15 cellular contexts compared by ENCODE assay signal in the genomic region with DNA sequence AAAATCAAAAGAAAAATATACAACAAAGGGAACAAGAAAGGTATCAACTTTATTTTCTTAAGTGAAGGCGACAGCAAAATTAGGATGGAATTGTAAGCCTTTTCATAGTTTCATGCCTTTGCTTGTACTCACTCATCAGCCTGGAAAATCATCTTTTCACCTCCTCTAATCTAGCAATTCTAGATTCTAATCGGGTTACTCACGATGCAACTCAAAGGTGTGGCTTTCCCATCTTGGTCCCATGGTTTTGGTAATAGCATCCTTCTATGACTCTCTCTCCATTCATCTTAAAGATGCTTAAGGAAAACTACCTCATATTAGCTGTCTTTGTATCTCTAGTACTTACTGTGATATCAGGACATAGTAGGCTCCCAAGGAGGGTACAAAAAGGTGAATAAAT. TPM values are rescaled to one million over a fixed set of nuclear protein-coding genes. Genes with fewer than 3 reads are reported as not detected.
DNase-seq lines count a peak whose midpoint lies in the region; ATAC-seq, FAIRE-seq and TF ChIP-seq lines count a peak whose summit lies in the region.
"Had no signal": no experiment of that assay in that cellular context is flagged by ENCODE, and none has a peak within 500 bp of the region (broad histone marks: within the 10 kb centered on the region; RNA-seq: fewer than 3 reads in every experiment).

No MANE protein-coding gene starts in this region.

- H3K4me1 ChIP-seq in RWPE2 (ENCODE audit: insufficient read depth, poor library complexity, severe bottlenecking) (peaks cover 3% of the 10 kb centered on the region), foreskin keratinocyte (peaks cover 8% of the 10 kb centered on the region), transverse colon (no peaks in the 10 kb centered on the region)
- H3K4me1 ChIP-seq: BLaER1, Caco-2 had no signal

- peak; percentile 24 for FAIRE-seq in GM12892 (lab: Jason Lieb, UNC)
- FAIRE-seq: GM18507 had no signal

- no peak for DNase-seq in GM12892 (ENCODE audit: insufficient read length)
- DNase-seq in RWPE2 (ENCODE audit: low spot score) = no peak
- peak; percentile 88 to 94 for DNase-seq in foreskin keratinocyte
- no peak for DNase-seq in activated T-cell treated with anti-CD3 and anti-CD28 coated beads, Interleukin-2, amount 50 U/mL, for 72 hours
- no peak for DNase-seq in transverse colon
- DNase-seq in HK-2 (ENCODE audit: unreplicated experiment) = no peak
- DNase-seq: AML-193; Caco-2; CD8-positive, alpha-beta memory T cell; DMS53; GM23248; H7 had no signal

- H3K9me3 Mint-ChIP-seq in activated T-cell treated with anti-CD3 and anti-CD28 coated beads, Interleukin-2, amount 50 U/mL, for 72 hours = peaks cover 0 to 2% of the 10 kb centered on the region in 2 donors

- no peak overlapping the region for H3K4me3 Mint-ChIP-seq in activated T-cell treated with anti-CD3 and anti-CD28 coated beads, Interleukin-2, amount 50 U/mL, for 72 hours
- H3K4me3 Mint-ChIP-seq: CD8-positive, alpha-beta memory T cell had no signal

- H3K36me3 Mint-ChIP-seq in activated T-cell treated with anti-CD3 and anti-CD28 coated beads, Interleukin-2, amount 50 U/mL, for 72 hours (ENCODE audit: insufficient read depth in 2 of 2) = no peaks in the 10 kb centered on the region
- H3K36me3 Mint-ChIP-seq: CD8-positive, alpha-beta memory T cell had no signal

- WGBS in transverse colon (ENCODE audit: low coverage in 1 of 2), 2 donors = 86 to 89% methylated on average over 3 of the region's 3 CpGs

- TF ChIP-seq CTCF in RWPE2 (IDR thresholded peaks at IDR 0.05; ENCODE audit: poor library complexity, severe bottlenecking) = no peak
- no peak for TF ChIP-seq CTCF in foreskin keratinocyte (conservative IDR thresholded peaks at IDR 0.05)
- TF ChIP-seq CTCF in transverse colon (IDR thresholded peaks at IDR 0.05) = no peak

- intact Hi-C loops in transverse colon (cut with DNase I; ENCODE audit: low total_unique reads) = no loop called here

- H3K27ac ChIP-seq in RWPE2 (ENCODE audit: poor library complexity, severe bottlenecking) = no peak overlapping the region
- peak overlapping the region; percentile 2 for H3K27ac ChIP-seq in foreskin keratinocyte
- no peak overlapping the region for H3K27ac ChIP-seq in transverse colon
- H3K27ac ChIP-seq: BLaER1, GM23248 had no signal

- TF ChIP-seq EP300 in transverse colon (IDR thresholded peaks at IDR 0.05; ENCODE audit: low read depth) = no peak

- ATAC-seq in RWPE2 (ENCODE audit: low read depth) (peak; percentile 64; the same call in 2 of the 3 replicates), foreskin keratinocyte (peak; percentile 95)
- no peak for ATAC-seq in activated T-cell treated with anti-CD3 and anti-CD28 coated beads, Interleukin-2, amount 50 U/mL, for 72 hours (replicated peaks in 1 of 2)

- no peaks in the 10 kb centered on the region for H3K27me3 Mint-ChIP-seq in activated T-cell treated with anti-CD3 and anti-CD28 coated beads, Interleukin-2, amount 50 U/mL, for 72 hours (ENCODE audit: low read depth)
- H3K27me3 Mint-ChIP-seq: CD8-positive, alpha-beta memory T cell had no signal

- H3K4me3 ChIP-seq in RWPE2 (ENCODE audit: severe bottlenecking) (no peak overlapping the region), transverse colon (no peak overlapping the region)
- H3K4me3 ChIP-seq: BLaER1, GM23248 had no signal

- H3K36me3 ChIP-seq in RWPE2 (ENCODE audit: low read depth) (no peaks in the 10 kb centered on the region), transverse colon (no peaks in the 10 kb centered on the region)
- H3K36me3 ChIP-seq: BLaER1 had no signal

- no peaks in the 10 kb centered on the region for H3K4me1 Mint-ChIP-seq in activated T-cell treated with anti-CD3 and anti-CD28 coated beads, Interleukin-2, amount 50 U/mL, for 72 hours (ENCODE audit: low read depth)
- H3K4me1 Mint-ChIP-seq: CD8-positive, alpha-beta memory T cell had no signal

- no peaks in the 10 kb centered on the region for H3K27me3 ChIP-seq in RWPE2 (ENCODE audit: insufficient read depth, poor library complexity, severe bottlenecking)
- no peaks in the 10 kb centered on the region for H3K27me3 ChIP-seq in foreskin keratinocyte
- H3K27me3 ChIP-seq in transverse colon = no peaks in the 10 kb centered on the region
- H3K27me3 ChIP-seq: BLaER1 had no signal

- in situ Hi-C loops in transverse colon (cut with MboI; ENCODE audit: low pct_ligation_motif_present in 1 of 4, low pct_unique_long_range_greater_than_20kb in 1 of 4, low sequenced_read_pairs in 3 of 4) = no loop called here

- H3K9me3 ChIP-seq in RWPE2 (ENCODE audit: severe bottlenecking) (no peaks in the 10 kb centered on the region), transverse colon (no peaks in the 10 kb centered on the region)
- H3K9me3 ChIP-seq: BLaER1, Caco-2 had no signal

- TF ChIP-seq POLR2A in GM12892 (IDR thresholded peaks at IDR 0.05; ENCODE audit: low read depth, low read length) = no peak
- no peak for TF ChIP-seq POLR2A in transverse colon (IDR thresholded peaks at IDR 0.05)

- no peak overlapping the region for H3K27ac Mint-ChIP-seq in activated T-cell treated with anti-CD3 and anti-CD28 coated beads, Interleukin-2, amount 50 U/mL, for 72 hours
- H3K27ac Mint-ChIP-seq: CD8-positive, alpha-beta memory T cell had no signal

RNA-seq across cellular contexts. Expression of a gene that starts 30.5 kb away (rescaled TPM):
- not detected for polyA plus RNA-seq in GM12892 (2012; ENCODE audit: missing spikeins)
- total RNA-seq in foreskin keratinocyte (0.71 and 1.1 TPM in 2 replicates), transverse colon (1 to 10 TPM in 1 of 4 donors, under 1 TPM in 3; 0.20 to 1.5 (median 0.53) TPM)
- polyA plus RNA-seq in foreskin keratinocyte = 0.57 and 1.1 TPM in 2 replicates
- not detected for total RNA-seq in activated T-cell treated with anti-CD3 and anti-CD28 coated beads, Interleukin-2, amount 50 U/mL, for 72 hours
- total RNA-seq: A673; CD8-positive, alpha-beta memory T cell had no signal
- polyA plus RNA-seq: CD8-positive, alpha-beta memory T cell had no signal

Comparison
In these comparisons a context has a peak if more than half of its experiments do, and no peak if none do; other contexts are left out.
1. DNase-seq: peak in foreskin keratinocyte (2 of 2); none in GM12892 (single experiment), RWPE2 (single experiment), activated T-cell treated with anti-CD3 and anti-CD28 coated beads, Interleukin-2, amount 50 U/mL, for 72 hours (0 of 2), transverse colon (single experiment) and HK-2 (single experiment).
2. ATAC-seq: peak in RWPE2 (single experiment) and foreskin keratinocyte (single experiment); none in activated T-cell treated with anti-CD3 and anti-CD28 coated beads, Interleukin-2, amount 50 U/mL, for 72 hours (0 of 2).